ENCODE assay signal across 1 cellular context in the genomic region with DNA sequence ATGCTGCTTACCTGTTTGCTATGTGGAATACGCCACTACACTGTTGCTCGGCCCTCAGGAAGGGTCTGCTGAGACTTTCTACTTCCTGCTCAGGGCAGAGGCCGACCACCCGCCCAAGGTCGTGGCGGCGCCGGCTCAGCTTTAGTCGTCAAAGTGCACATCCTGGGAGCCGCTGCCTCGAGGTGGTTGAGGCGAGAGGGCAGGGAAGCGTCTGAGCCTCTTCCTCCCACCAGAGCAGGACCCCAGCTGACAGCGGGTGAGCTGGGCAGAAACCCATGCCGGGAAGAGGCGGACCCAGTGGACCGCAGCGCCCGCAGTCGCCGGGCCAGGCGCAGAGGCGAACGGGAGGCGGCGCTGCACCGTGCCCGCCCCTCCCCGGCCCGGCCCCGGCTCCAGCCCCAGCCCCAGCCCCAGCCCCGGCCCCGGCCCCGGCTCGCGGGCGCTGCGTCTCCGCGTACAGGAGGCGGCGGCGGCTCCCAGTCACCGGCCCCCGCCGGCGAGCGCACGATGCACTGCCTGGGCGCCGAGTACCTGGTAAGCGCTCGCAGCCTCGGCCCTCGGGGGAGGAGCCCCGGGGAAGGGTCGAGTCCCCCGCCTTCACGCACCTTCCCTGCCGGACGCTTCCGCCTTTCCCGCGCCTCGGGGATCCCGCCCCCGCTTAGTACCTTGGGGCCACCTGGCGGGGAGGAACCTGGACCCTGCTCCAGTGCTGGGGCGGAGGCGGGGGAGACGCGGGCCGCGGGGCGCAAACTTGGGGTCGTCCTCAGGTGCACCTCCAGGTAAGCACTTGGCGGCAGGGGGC.
TF ChIP-seq lines count a peak whose summit lies in the region.

A gene with protein sequence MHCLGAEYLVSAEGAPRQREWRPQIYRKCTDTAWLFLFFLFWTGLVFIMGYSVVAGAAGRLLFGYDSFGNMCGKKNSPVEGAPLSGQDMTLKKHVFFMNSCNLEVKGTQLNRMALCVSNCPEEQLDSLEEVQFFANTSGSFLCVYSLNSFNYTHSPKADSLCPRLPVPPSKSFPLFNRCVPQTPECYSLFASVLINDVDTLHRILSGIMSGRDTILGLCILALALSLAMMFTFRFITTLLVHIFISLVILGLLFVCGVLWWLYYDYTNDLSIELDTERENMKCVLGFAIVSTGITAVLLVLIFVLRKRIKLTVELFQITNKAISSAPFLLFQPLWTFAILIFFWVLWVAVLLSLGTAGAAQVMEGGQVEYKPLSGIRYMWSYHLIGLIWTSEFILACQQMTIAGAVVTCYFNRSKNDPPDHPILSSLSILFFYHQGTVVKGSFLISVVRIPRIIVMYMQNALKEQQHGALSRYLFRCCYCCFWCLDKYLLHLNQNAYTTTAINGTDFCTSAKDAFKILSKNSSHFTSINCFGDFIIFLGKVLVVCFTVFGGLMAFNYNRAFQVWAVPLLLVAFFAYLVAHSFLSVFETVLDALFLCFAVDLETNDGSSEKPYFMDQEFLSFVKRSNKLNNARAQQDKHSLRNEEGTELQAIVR (plus strand): TSS at position 413 of the 802 bp plus-strand sequence. CDS start 95 bp downstream, at position 508.

TF ChIP-seq in GM12878, 131 proteins besides CTCF, POLR2A, EP300 and RAD21 (continued from another document):
- TF ChIP-seq, protein P1, sequence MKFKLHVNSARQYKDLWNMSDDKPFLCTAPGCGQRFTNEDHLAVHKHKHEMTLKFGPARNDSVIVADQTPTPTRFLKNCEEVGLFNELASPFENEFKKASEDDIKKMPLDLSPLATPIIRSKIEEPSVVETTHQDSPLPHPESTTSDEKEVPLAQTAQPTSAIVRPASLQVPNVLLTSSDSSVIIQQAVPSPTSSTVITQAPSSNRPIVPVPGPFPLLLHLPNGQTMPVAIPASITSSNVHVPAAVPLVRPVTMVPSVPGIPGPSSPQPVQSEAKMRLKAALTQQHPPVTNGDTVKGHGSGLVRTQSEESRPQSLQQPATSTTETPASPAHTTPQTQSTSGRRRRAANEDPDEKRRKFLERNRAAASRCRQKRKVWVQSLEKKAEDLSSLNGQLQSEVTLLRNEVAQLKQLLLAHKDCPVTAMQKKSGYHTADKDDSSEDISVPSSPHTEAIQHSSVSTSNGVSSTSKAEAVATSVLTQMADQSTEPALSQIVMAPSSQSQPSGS (IDR thresholded peaks at IDR 0.05; ENCODE audit: low read length) = no peak
